ENCODE assay signal across 9 cellular contexts in genomic region chr4:23930750-23931488, GRCh38. TPM values are rescaled to one million over a fixed set of nuclear protein-coding genes. Genes with fewer than 3 reads are reported as not detected.
DNase-seq lines count a peak whose midpoint lies in the region; TF ChIP-seq lines count a peak whose summit lies in the region.
"Had no signal": no experiment of that assay in that cellular context is flagged by ENCODE, and none has a peak within 500 bp of the region (broad histone marks: within the 10 kb centered on the region; RNA-seq: fewer than 3 reads in every experiment).

No MANE protein-coding gene starts in this region.

- H3K4me3 ChIP-seq in AG10803 (ENCODE audit: low read length) (no peak overlapping the region), adrenal gland (no peak overlapping the region), A673 (ENCODE audit: low read depth, low read length, poor library complexity, severe bottlenecking) (no peak overlapping the region)

- CTCF ChIA-PET in A673 (lab: Charles Lee) = no interaction called here

- DNase-seq in AG10803 (ENCODE audit: low read depth) = peak; percentile 17
- DNase-seq in adrenal gland = peak; percentile 75 to 93 (median 89)
- peak; percentile 86 for DNase-seq in cardiac septum (ENCODE audit: low spot score)
- DNase-seq in nucleus accumbens (lab: John Stamatoyannopoulos, UW) = peak in 33 of 56 donors; percentile 6 to 70 (median 24)
- DNase-seq in activated gamma-delta T cell treated with Interleukin-2 at 50 U/mL for 16 hours = no peak
- no peak for DNase-seq in NCI-H1417 (lab: John Stamatoyannopoulos, UW)
- DNase-seq in A673 (ENCODE audit: low spot score) = no peak
- no peak for DNase-seq in ecto neural progenitor cell (ENCODE audit: low spot score)
- DNase-seq: NCI-H226 had no signal

- H3K27me3 ChIP-seq in adrenal gland = no peaks in the 10 kb centered on the region
- H3K27me3 ChIP-seq in A673 (replicated peaks; ENCODE audit: insufficient read depth, low read depth, low read length, poor library complexity) = no peaks in the 10 kb centered on the region

- intact Hi-C loops in adrenal gland (cut with DNase I) (no loop called here), cardiac septum (cut with DNase I) (loop anchor here (2.0 to 5.0 kb wide), 5 partner anchors 42 to 559 kb away; no protein-coding TSS in a partner anchor), A673 (cut with micrococcal nuclease; ENCODE audit: unreplicated experiment) (no loop called here)

- peaks cover 8 to 10% of the 10 kb centered on the region in 2 donors for H3K4me1 ChIP-seq in adrenal gland (replicated peaks in 1 of 2)
- no peaks in the 10 kb centered on the region for H3K4me1 ChIP-seq in A673 (ENCODE audit: insufficient read depth, low read length, poor library complexity, severe bottlenecking)

- 28 to 49% (median 29%) methylated on average over 6 to 10 of the region's 10 CpGs for WGBS in adrenal gland, 4 donors

- no peaks in the 10 kb centered on the region for H3K36me3 ChIP-seq in adrenal gland (replicated peaks in 1 of 2)
- no peaks in the 10 kb centered on the region for H3K36me3 ChIP-seq in A673 (ENCODE audit: insufficient read depth, low read length, poor library complexity, severe bottlenecking)

- H3K9me3 ChIP-seq in adrenal gland (replicated peaks in 1 of 3) = no peaks in the 10 kb centered on the region
- no peaks in the 10 kb centered on the region for H3K9me3 ChIP-seq in A673 (ENCODE audit: low read depth, low read length, poor library complexity, severe bottlenecking)

- peak in 1 of 2 donors; percentile 11 for TF ChIP-seq POLR2A in adrenal gland (IDR thresholded peaks at IDR 0.05)

- no TSS peak for BruUV-seq in A673 (replicated peaks; lab: Mats Ljungman, UMichigan)

- TF ChIP-seq CTCF in AG10803 (conservative IDR thresholded peaks at IDR 0.05; ENCODE audit: low read length) (no peak), adrenal gland (IDR thresholded peaks at IDR 0.05) (no peak), A673 (conservative IDR thresholded peaks at IDR 0.05; ENCODE audit: low read depth, low read length) (no peak)

- H3K27ac ChIP-seq in adrenal gland = peak overlapping the region in 3 of 5 donors; percentile 58 to 70 (median 67)
- no peak overlapping the region for H3K27ac ChIP-seq in A673 (ENCODE audit: low read depth, low read length, poor library complexity, severe bottlenecking)

- POLR2A ChIA-PET in A673 (lab: Charles Lee; ENCODE audit: low non-redundant PET) = no interaction called here

RNA-seq across cellular contexts. Expression of gene PPARGC1A, which starts 41.1 kb away (rescaled TPM):
- total RNA-seq in adrenal gland (10 to 100 TPM in 2 of 8 donors, 1 to 10 TPM in 6; 2.8 to 14.3 (median 7.1) TPM), cardiac septum (99.6 TPM), A673 (2021) (not detected in 2 replicates)
- polyA plus RNA-seq in adrenal gland = 1 to 10 TPM; 1.6 to 3.2 (median 2.1) TPM

Comparison
In these comparisons a context has a peak if more than half of its experiments do, and no peak if none do; other contexts are left out.
1. DNase-seq: peak in AG10803 (single experiment), adrenal gland (7 of 7), cardiac septum (single experiment) and nucleus accumbens (33 of 56); none in activated gamma-delta T cell treated with Interleukin-2 at 50 U/mL for 16 hours (single experiment), NCI-H1417 (0 of 3), A673 (single experiment) and ecto neural progenitor cell (single experiment).